Comparison of ENCODE assay signal across 23 cellular contexts in the genomic region with DNA sequence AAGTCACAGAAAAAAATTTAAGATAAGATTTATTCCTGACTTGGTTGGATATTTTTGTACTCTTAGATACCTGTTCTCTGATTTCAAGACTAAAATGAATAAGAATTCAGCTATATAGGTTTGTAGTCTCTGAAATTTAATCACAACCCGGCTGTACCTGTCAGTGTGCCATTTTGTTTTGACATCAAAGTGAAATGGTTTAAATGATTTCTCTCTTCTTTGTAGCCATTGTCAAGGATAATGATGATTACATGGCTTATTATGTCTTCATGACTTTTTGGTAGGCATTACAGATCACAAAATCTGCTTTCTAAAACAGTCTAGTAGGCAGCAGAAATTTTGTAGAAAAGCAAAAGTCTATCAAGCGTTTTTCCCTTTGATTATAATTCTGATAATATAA.
DNase-seq lines count a peak whose midpoint lies in the region; ATAC-seq and TF ChIP-seq lines count a peak whose summit lies in the region.
"Had no signal": no experiment of that assay in that cellular context is flagged by ENCODE, and none has a peak within 500 bp of the region (broad histone marks: within the 10 kb centered on the region; RNA-seq: fewer than 3 reads in every experiment).

No MANE protein-coding gene starts in this region.

- H3K4me3 Mint-ChIP-seq in Caco-2 (ENCODE audit: unreplicated experiment) = no peak overlapping the region
- H3K4me3 Mint-ChIP-seq: CD14-positive monocyte; CD4-positive, alpha-beta T cell; CD8-positive, alpha-beta memory T cell had no signal

- peak overlapping the region; percentile 41 for H2AFZ ChIP-seq in SU-DHL-6 (ENCODE audit: low read depth, low read length, severe bottlenecking)
- H2AFZ ChIP-seq: GM23248 had no signal

- H3K4me2 ChIP-seq in SU-DHL-6 (ENCODE audit: low read depth, low read length, poor library complexity, severe bottlenecking) = no peak overlapping the region
- H3K4me2 ChIP-seq: A549; BLaER1 treated with 17β-estradiol and CSF1 and Interleukin-3, amounts not matched to agents 10 nM and 100 nM had no signal

- H3K27me3 Mint-ChIP-seq in Caco-2 (ENCODE audit: insufficient read depth, unreplicated experiment) = peaks cover 2% of the 10 kb centered on the region
- H3K27me3 Mint-ChIP-seq: CD4-positive, alpha-beta T cell; CD8-positive, alpha-beta memory T cell had no signal

- H4K20me1 ChIP-seq in SU-DHL-6 (ENCODE audit: low read depth, low read length) = no peaks in the 10 kb centered on the region
- H4K20me1 ChIP-seq: BLaER1 treated with 17β-estradiol and CSF1 and Interleukin-3, amounts not matched to agents 10 nM and 100 nM had no signal

- POLR2A ChIA-PET in Caco-2 (lab: Charles Lee) = no interaction called here

- BruUV-seq in Caco-2 (replicated peaks; lab: Mats Ljungman, UMichigan) = no TSS peak

- no peak overlapping the region for H3K9ac ChIP-seq in SU-DHL-6 (ENCODE audit: low read length)
- H3K9ac ChIP-seq: BLaER1 treated with 17β-estradiol and CSF1 and Interleukin-3, amounts not matched to agents 10 nM and 100 nM; GM23248 had no signal

- TF ChIP-seq CTCF in SU-DHL-6 (IDR thresholded peaks at IDR 0.05; ENCODE audit: insufficient read depth, low read length, poor library complexity, severe bottlenecking) (no peak), Caco-2 (IDR thresholded peaks at IDR 0.05; ENCODE audit: insufficient read depth in 1 of 2, low read depth in 1 of 2, low read length in 1 of 2, severe bottlenecking in 1 of 2, unreplicated experiment in 1 of 2) (no peak)

- no peaks in the 10 kb centered on the region for H3K9me2 ChIP-seq in SU-DHL-6 (replicated peaks; ENCODE audit: insufficient read depth, low read length)

- no peaks in the 10 kb centered on the region for H3K4me1 Mint-ChIP-seq in Caco-2 (ENCODE audit: low read depth, unreplicated experiment)
- H3K4me1 Mint-ChIP-seq: CD14-positive monocyte; CD8-positive, alpha-beta memory T cell had no signal

- intact Hi-C loops in Caco-2 (cut with micrococcal nuclease; ENCODE audit: unreplicated experiment) = no loop called here

- CTCF ChIA-PET in Caco-2 (lab: Charles Lee) = no interaction called here

- H3K4me3 ChIP-seq in SU-DHL-6 (ENCODE audit: insufficient read depth, low read length, poor library complexity, severe bottlenecking) (no peak overlapping the region), Caco-2 (ENCODE audit: low read depth, low read length) (no peak overlapping the region)
- H3K4me3 ChIP-seq: A549; BLaER1 treated with 17β-estradiol and CSF1 and Interleukin-3, amounts not matched to agents 10 nM and 100 nM; GM23248 had no signal

- no peaks in the 10 kb centered on the region for H3K9me3 ChIP-seq in SU-DHL-6 (ENCODE audit: insufficient read depth, low read length)
- H3K9me3 ChIP-seq in Caco-2 = no peaks in the 10 kb centered on the region
- H3K9me3 ChIP-seq: A549; BE2C; BLaER1 treated with 17β-estradiol and CSF1 and Interleukin-3, amounts not matched to agents 10 nM and 100 nM had no signal

- H3K27ac Mint-ChIP-seq in Caco-2 (ENCODE audit: unreplicated experiment) = no peak overlapping the region
- H3K27ac Mint-ChIP-seq: CD14-positive monocyte; CD4-positive, alpha-beta T cell; CD8-positive, alpha-beta memory T cell had no signal

- no peaks in the 10 kb centered on the region for H3K36me3 Mint-ChIP-seq in Caco-2 (ENCODE audit: insufficient read depth, unreplicated experiment)
- H3K36me3 Mint-ChIP-seq: CD14-positive monocyte; CD8-positive, alpha-beta memory T cell had no signal

- DNase-seq in NCI-H2227 (lab: John Stamatoyannopoulos, UW; ENCODE audit: unreplicated experiment) (peak; percentile 4), NCI-H2227 treated with DMSO at 0.1 percent for 48 hours (lab: John Stamatoyannopoulos, UW) (no peak), NCI-H146 treated with DMSO at 0.1 percent for 48 hours (lab: John Stamatoyannopoulos, UW; ENCODE audit: unreplicated experiment) (peak; percentile 56), Caco-2 (no peak)
- no peak for DNase-seq in activated CD4-positive, alpha-beta T cell treated with anti-CD3 and anti-CD28 coated beads for 1 hour
- DNase-seq: 8988T; ACHN; AML-193; BE2C; Calu3; CD4-positive, alpha-beta T cell; CD8-positive, alpha-beta memory T cell; DMS53; DMS79 treated with DMSO at 0.1 percent for 48 hours; GF-D8; GM23248; H7; HCEC 1CT had no signal

- no peaks in the 10 kb centered on the region for H3F3A ChIP-seq in SU-DHL-6 (ENCODE audit: insufficient read depth)

- no peaks in the 10 kb centered on the region for H3K4me1 ChIP-seq in Caco-2
- H3K4me1 ChIP-seq: A549; BLaER1 treated with 17β-estradiol and CSF1 and Interleukin-3, amounts not matched to agents 10 nM and 100 nM had no signal

- no peak for ATAC-seq in GM18498 (IDR thresholded peaks at IDR 0.05; ENCODE audit: unreplicated experiment)
- ATAC-seq: A549 had no signal

- no peaks in the 10 kb centered on the region for H3K9me3 Mint-ChIP-seq in Caco-2 (ENCODE audit: unreplicated experiment)

- H3K27me3 ChIP-seq in SU-DHL-6 (ENCODE audit: low read length) (no peaks in the 10 kb centered on the region), Caco-2 (replicated peaks; ENCODE audit: control insufficient read depth, insufficient read depth, low read length) (no peaks in the 10 kb centered on the region)
- H3K27me3 ChIP-seq: BE2C; BLaER1 treated with 17β-estradiol and CSF1 and Interleukin-3, amounts not matched to agents 10 nM and 100 nM had no signal

- no peaks in the 10 kb centered on the region for H3K36me3 ChIP-seq in SU-DHL-6 (ENCODE audit: low read length)
- H3K36me3 ChIP-seq in Caco-2 (ENCODE audit: control insufficient read depth, insufficient read depth, low read length) = no peaks in the 10 kb centered on the region
- H3K36me3 ChIP-seq: BE2C; BLaER1 treated with 17β-estradiol and CSF1 and Interleukin-3, amounts not matched to agents 10 nM and 100 nM had no signal

- no peaks in the 10 kb centered on the region for H3K79me2 ChIP-seq in SU-DHL-6 (ENCODE audit: insufficient read depth, low read length)

- H3K27ac ChIP-seq in SU-DHL-6 (ENCODE audit: low read depth, low read length) = no peak overlapping the region
- H3K27ac ChIP-seq: A549; BLaER1 treated with 17β-estradiol and CSF1 and Interleukin-3, amounts not matched to agents 10 nM and 100 nM; GM23248 had no signal

Comparison
In these comparisons a context has a peak if more than half of its experiments do, and no peak if none do; other contexts are left out.
1. DNase-seq: peak in NCI-H2227 (single experiment) and NCI-H146 treated with DMSO at 0.1 percent for 48 hours (single experiment); none in NCI-H2227 treated with DMSO at 0.1 percent for 48 hours (single experiment), activated CD4-positive, alpha-beta T cell treated with anti-CD3 and anti-CD28 coated beads for 1 hour (single experiment) and Caco-2 (0 of 2).